Comparison of ENCODE assay signal across 23 cellular contexts in the genomic region with DNA sequence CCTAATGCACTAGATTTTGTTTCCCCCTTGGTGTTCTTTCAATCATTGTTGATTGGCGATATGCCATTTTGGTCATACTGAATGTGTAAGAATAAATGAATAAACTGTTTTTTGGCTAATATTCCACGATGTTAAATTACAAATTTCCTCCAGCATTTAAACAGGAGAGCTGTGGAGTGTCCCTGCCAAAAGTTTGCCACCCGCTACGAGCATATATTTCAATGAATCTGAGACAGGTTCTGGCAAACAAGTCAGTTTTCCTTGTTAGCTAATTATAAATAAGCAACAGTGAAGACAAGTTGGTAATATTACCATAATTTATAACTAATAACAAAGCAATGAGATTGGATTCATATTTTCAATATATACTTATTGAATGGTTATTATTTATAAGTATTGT.
"Had no signal": no experiment of that assay in that cellular context is flagged by ENCODE, and none has a peak within 500 bp of the region (broad histone marks: within the 10 kb centered on the region; RNA-seq: fewer than 3 reads in every experiment).

No MANE protein-coding gene starts in this region.

- H3K4me3 Mint-ChIP-seq: dendritic cell treated with granulocyte-macrophage colony-stimulating factor and Interleukin-4, amounts not matched to agents 40 ng/mL and 50 ng/mL, for 4 days; effector memory CD8-positive, alpha-beta T cell; endodermal cell; mesothelial cell of epicardium; naive B cell had no signal

- H3K4me1 Mint-ChIP-seq: naive B cell had no signal

- H3K27ac Mint-ChIP-seq: dendritic cell treated with granulocyte-macrophage colony-stimulating factor and Interleukin-4, amounts not matched to agents 40 ng/mL and 50 ng/mL, for 4 days; effector memory CD8-positive, alpha-beta T cell; endodermal cell; mesothelial cell of epicardium; naive B cell had no signal

- H3K36me3 Mint-ChIP-seq: naive B cell had no signal

- DNase-seq: colonic mucosa; cortex of kidney; effector CD8-positive, alpha-beta T cell; effector memory CD8-positive, alpha-beta T cell; endodermal cell; erythroblast; esophagus squamous epithelium; foreskin fibroblast; foreskin melanocyte; gastrocnemius medialis; glutamatergic neuron; head of caudate nucleus; heart right ventricle; hippocampal formation; left cardiac atrium; left lung; left ventricle myocardium superior; lower lobe of right lung; mesenchymal stem cell; mucosa of descending colon; naive B cell had no signal

- H3K27me3 Mint-ChIP-seq: dendritic cell treated with granulocyte-macrophage colony-stimulating factor and Interleukin-4, amounts not matched to agents 40 ng/mL and 50 ng/mL, for 4 days; effector memory CD8-positive, alpha-beta T cell; naive B cell had no signal
